Comparison of ENCODE assay signal across 1 cellular context in the genomic region with DNA sequence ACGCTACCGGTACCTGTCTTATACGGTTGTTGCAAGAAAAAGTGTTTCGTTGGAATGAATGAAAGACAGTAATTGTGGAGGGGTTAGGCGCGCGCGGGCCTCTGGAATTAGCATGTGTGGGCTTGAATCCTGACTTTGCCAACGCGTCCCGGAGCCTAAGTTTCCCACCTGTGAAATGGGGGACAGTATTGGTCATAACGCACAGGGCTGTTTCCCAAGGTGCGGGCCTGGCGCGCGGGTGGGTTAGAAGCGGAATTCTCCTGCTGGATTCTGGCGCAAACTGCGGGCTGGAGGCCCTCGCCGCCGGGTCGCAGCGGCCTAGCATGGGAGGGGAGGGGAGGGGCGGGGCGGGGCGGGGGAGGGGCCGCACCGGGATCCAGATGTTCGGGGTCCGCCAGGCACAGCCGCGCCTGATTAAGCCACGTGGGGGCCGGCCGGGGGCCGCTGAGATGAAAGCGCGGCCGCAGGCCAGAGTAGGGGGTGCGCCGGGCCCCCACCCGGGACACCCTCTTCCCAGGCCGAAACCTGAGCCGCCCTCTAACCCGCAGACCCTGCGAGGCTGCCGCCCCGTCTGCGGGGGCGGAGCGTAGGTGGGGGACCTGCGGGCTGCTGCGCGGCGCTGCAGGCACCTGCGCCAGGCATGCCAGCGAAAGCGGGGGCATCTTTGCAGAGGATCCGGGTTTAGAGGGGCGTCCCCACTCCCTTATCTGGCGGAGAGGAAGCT.
TF ChIP-seq lines count a peak whose summit lies in the region.

No MANE protein-coding gene starts in this region.

TF ChIP-seq in SK-N-SH, 30 proteins besides CTCF, POLR2A, EP300 and RAD21 (continued from another document):
- no peak for TF ChIP-seq GATA2 (CRISPR knock-in tag; IDR thresholded peaks at IDR 0.05)
- TF ChIP-seq POLR2AphosphoS5 (IDR thresholded peaks at IDR 0.05; ENCODE audit: low read depth, low read length) = no peak
- TF ChIP-seq JUND (IDR thresholded peaks at IDR 0.05) = no peak
- TF ChIP-seq, protein P1, sequence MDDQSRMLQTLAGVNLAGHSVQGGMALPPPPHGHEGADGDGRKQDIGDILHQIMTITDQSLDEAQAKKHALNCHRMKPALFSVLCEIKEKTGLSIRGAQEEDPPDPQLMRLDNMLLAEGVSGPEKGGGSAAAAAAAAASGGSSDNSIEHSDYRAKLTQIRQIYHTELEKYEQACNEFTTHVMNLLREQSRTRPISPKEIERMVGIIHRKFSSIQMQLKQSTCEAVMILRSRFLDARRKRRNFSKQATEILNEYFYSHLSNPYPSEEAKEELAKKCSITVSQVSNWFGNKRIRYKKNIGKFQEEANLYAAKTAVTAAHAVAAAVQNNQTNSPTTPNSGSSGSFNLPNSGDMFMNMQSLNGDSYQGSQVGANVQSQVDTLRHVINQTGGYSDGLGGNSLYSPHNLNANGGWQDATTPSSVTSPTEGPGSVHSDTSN (IDR thresholded peaks at IDR 0.05) = no peak
- no peak for TF ChIP-seq FOXJ3 (CRISPR knock-in tag; IDR thresholded peaks at IDR 0.05)
- TF ChIP-seq MXI1 (IDR thresholded peaks at IDR 0.05; ENCODE audit: low read depth, low read length) = no peak
- no peak; the same call in 1 of the 2 replicates for TF ChIP-seq EZH2phosphoT487 (IDR thresholded peaks at IDR 0.05; ENCODE audit: borderline replicate concordance, low read depth)
- no peak for TF ChIP-seq FOXM1 (IDR thresholded peaks at IDR 0.05; ENCODE audit: low read depth)
- TF ChIP-seq RXRA (IDR thresholded peaks at IDR 0.05; ENCODE audit: borderline replicate concordance, low read depth) = no peak
TF ChIP-seq in SK-N-SH: peak in this region for 0.
